Comparison of ENCODE assay signal across 18 cellular contexts in genomic region chr9:136517950-136518349, GRCh38. TPM values are rescaled to one million over a fixed set of nuclear protein-coding genes. Genes with fewer than 3 reads are reported as not detected.
DNase-seq lines count a peak whose midpoint lies in the region; ATAC-seq, FAIRE-seq and TF ChIP-seq lines count a peak whose summit lies in the region.
"Had no signal": no experiment of that assay in that cellular context is flagged by ENCODE, and none has a peak within 500 bp of the region (broad histone marks: within the 10 kb centered on the region; RNA-seq: fewer than 3 reads in every experiment).

No MANE protein-coding gene starts in this region.

- H2AFZ ChIP-seq in HepG2 (ENCODE audit: low read length) (no peak overlapping the region), GM23338 (no peak overlapping the region)

- H3K9me3 Mint-ChIP-seq in GM23338 = no peaks in the 10 kb centered on the region
- no peaks in the 10 kb centered on the region for H3K9me3 Mint-ChIP-seq in activated naive CD8-positive, alpha-beta T cell treated with anti-CD3 and anti-CD28 coated beads, Interleukin-2, amount 50 U/mL, for 24 hours
- H3K9me3 Mint-ChIP-seq: CD4-positive, alpha-beta T cell had no signal

- ATAC-seq in HepG2 = no peak
- no peak for ATAC-seq in right lobe of liver
- no peak for ATAC-seq in GM23338
- no peak for ATAC-seq in activated naive CD8-positive, alpha-beta T cell treated with anti-CD3 and anti-CD28 coated beads, Interleukin-2, amount 50 U/mL, for 24 hours
- ATAC-seq: GM12878, HCT116 had no signal

- H3K4me3 Mint-ChIP-seq in GM23338 = no peak overlapping the region
- H3K4me3 Mint-ChIP-seq in activated naive CD8-positive, alpha-beta T cell treated with anti-CD3 and anti-CD28 coated beads, Interleukin-2, amount 50 U/mL, for 24 hours = no peak overlapping the region
- H3K4me3 Mint-ChIP-seq: B cell; CD4-positive, alpha-beta T cell had no signal

- TF ChIP-seq EP300 in HepG2 (IDR thresholded peaks at IDR 0.05; ENCODE audit: low read depth in 2 of 2, low read length in 2 of 2) (no peak), HepG2 (CRISPR knock-in tag; IDR thresholded peaks at IDR 0.05; ENCODE audit: borderline replicate concordance) (no peak)

- H3K27me3 ChIP-seq in HepG2 (ENCODE audit: control insufficient read depth in 1 of 2, insufficient read depth in 2 of 2, low read length in 2 of 2) = no peaks in the 10 kb centered on the region
- H3K27me3 ChIP-seq in right lobe of liver = no peaks in the 10 kb centered on the region
- no peaks in the 10 kb centered on the region for H3K27me3 ChIP-seq in dorsolateral prefrontal cortex
- H3K27me3 ChIP-seq in GM23338 (ENCODE audit: insufficient read depth) = no peaks in the 10 kb centered on the region

- no peak overlapping the region for H3K27ac ChIP-seq in HepG2 (ENCODE audit: extremely low read length, insufficient read depth, low read length)
- H3K27ac ChIP-seq in right lobe of liver = no peak overlapping the region
- H3K27ac ChIP-seq in dorsolateral prefrontal cortex = peak overlapping the region in 42 of 59 donors; percentile 0 to 98 (median 74)
- peak overlapping the region; percentile 74 for H3K27ac ChIP-seq in substantia nigra (ENCODE audit: low read depth, low read length, poor library complexity, severe bottlenecking)
- H3K27ac ChIP-seq in GM23338 (ENCODE audit: low read depth) = no peak overlapping the region

- peaks cover 3% of the 10 kb centered on the region for H3K27me3 Mint-ChIP-seq in GM23338 (ENCODE audit: insufficient read depth, low read depth, poor library complexity)
- H3K27me3 Mint-ChIP-seq in activated naive CD8-positive, alpha-beta T cell treated with anti-CD3 and anti-CD28 coated beads, Interleukin-2, amount 50 U/mL, for 24 hours = no peaks in the 10 kb centered on the region
- H3K27me3 Mint-ChIP-seq: B cell; CD4-positive, alpha-beta T cell had no signal

- no peak overlapping the region for H3K27ac Mint-ChIP-seq in GM23338
- no peak overlapping the region for H3K27ac Mint-ChIP-seq in activated naive CD8-positive, alpha-beta T cell treated with anti-CD3 and anti-CD28 coated beads, Interleukin-2, amount 50 U/mL, for 24 hours
- H3K27ac Mint-ChIP-seq: B cell; CD4-positive, alpha-beta T cell had no signal

- intact Hi-C loops in HepG2 (cut with micrococcal nuclease; ENCODE audit: unreplicated experiment) = no loop called here
- intact Hi-C loops in right lobe of liver (cut with DNase I) = no loop called here
- intact Hi-C loops in dorsolateral prefrontal cortex (cut with DNase I) = no loop called here

- no peak for TF ChIP-seq CTCF in HepG2 (CRISPR knock-in tag; IDR thresholded peaks at IDR 0.05)
- no peak for TF ChIP-seq CTCF in right lobe of liver (IDR thresholded peaks at IDR 0.05)
- no peak for TF ChIP-seq CTCF in dorsolateral prefrontal cortex (IDR thresholded peaks at IDR 0.05 in 54 of 56, conservative IDR thresholded peaks at IDR 0.05 in 2 of 56; ENCODE audit: low read depth in 1 of 56, partially characterized antibody in 56 of 56)
- no peak for TF ChIP-seq CTCF in GM23338 (conservative IDR thresholded peaks at IDR 0.05; ENCODE audit: low read depth in 2 of 2)

- TF ChIP-seq POLR2A in HepG2 (IDR thresholded peaks at IDR 0.05; ENCODE audit: insufficient read depth in 1 of 2, low read depth in 2 of 2, low read length in 2 of 2) (no peak), right lobe of liver (IDR thresholded peaks at IDR 0.05) (no peak)

- H3K9me2 ChIP-seq in GM23338 (ENCODE audit: insufficient read depth) = no peaks in the 10 kb centered on the region

- 93% methylated on average over 10 of the region's 17 CpGs for WGBS in HepG2 (ENCODE audit: low lambda C conversion rate)
- 60% methylated on average over 1 of the region's 17 CpGs for WGBS in right lobe of liver (ENCODE audit: insufficient coverage, low coverage, low lambda C conversion rate, missing lambda C conversion rate)

- no peak for TF ChIP-seq RAD21 in HepG2 (CRISPR knock-in tag; IDR thresholded peaks at IDR 0.05)

- in situ Hi-C loops in HepG2 (cut with HindIII; ENCODE audit: extremely low pct_ligation_motif_present, low pct_unique_long_range_greater_than_20kb) = no loop called here

- H4K20me1 ChIP-seq in HepG2 (ENCODE audit: insufficient read depth, low read length) = no peaks in the 10 kb centered on the region
- no peaks in the 10 kb centered on the region; the same call in 1 of the 2 replicates for H4K20me1 ChIP-seq in GM23338 (replicated peaks; ENCODE audit: insufficient read depth)

- 0 out of 2 replicates have a peak, but pooled peaks cover 2% of the 10 kb centered on the region for H3F3A ChIP-seq in GM23338 (replicated peaks; ENCODE audit: low read depth)

- H3K79me2 ChIP-seq in HepG2 (ENCODE audit: insufficient read depth, low read length) = no peaks in the 10 kb centered on the region
- H3K79me2 ChIP-seq in GM23338 (replicated peaks; ENCODE audit: insufficient read depth) = no peaks in the 10 kb centered on the region

- H3K4me2 ChIP-seq in HepG2 (ENCODE audit: low read depth, low read length) (no peak overlapping the region), GM23338 (no peak overlapping the region)

- POLR2A ChIA-PET in HepG2 (lab: Yijun Ruan, JAX) = no interaction called here
- POLR2A ChIA-PET in HEK293T (lab: Yijun Ruan, JAX) = no interaction called here

- H3K4me1 Mint-ChIP-seq in GM23338 = no peaks in the 10 kb centered on the region
- no peaks in the 10 kb centered on the region for H3K4me1 Mint-ChIP-seq in activated naive CD8-positive, alpha-beta T cell treated with anti-CD3 and anti-CD28 coated beads, Interleukin-2, amount 50 U/mL, for 24 hours

- H3K9me3 ChIP-seq in HepG2 (ENCODE audit: low read length) = no peaks in the 10 kb centered on the region
- no peaks in the 10 kb centered on the region for H3K9me3 ChIP-seq in right lobe of liver

- no peak for DNase-seq in HepG2 (ENCODE audit: low spot score)
- DNase-seq in right lobe of liver = no peak
- no peak for DNase-seq in dorsolateral prefrontal cortex
- DNase-seq in substantia nigra (lab: John Stamatoyannopoulos, UW) = no peak
- no peak for DNase-seq in GM23338 (ENCODE audit: low spot score)
- no peak for DNase-seq in activated naive CD8-positive, alpha-beta T cell treated with anti-CD3 and anti-CD28 coated beads, Interleukin-2, amount 50 U/mL, for 24 hours
- DNase-seq in HEK293T (ENCODE audit: extremely low spot score) = no peak
- DNase-seq: C1 segment of cervical spinal cord; Calu3; CD4-positive, alpha-beta T cell; DMS 273 treated with DMSO at 0.1 percent for 48 hours had no signal

- CTCF ChIA-PET in HepG2 (lab: Yijun Ruan, JAX; ENCODE audit: low intra/inter-chr PET ratio, low total read pairs) (no interaction called here), HEK293T (lab: Yijun Ruan, JAX) (no interaction called here)

- H3K36me3 ChIP-seq in HepG2 (replicated peaks in 1 of 2; ENCODE audit: control insufficient read depth in 1 of 2, insufficient read depth in 2 of 2, low read length in 2 of 2) (no peaks in the 10 kb centered on the region), right lobe of liver (peaks cover 6 to 55% (median 12%) of the 10 kb centered on the region in 4 donors), GM23338 (ENCODE audit: insufficient read depth) (no peaks in the 10 kb centered on the region)

- H3K9ac ChIP-seq in HepG2 (ENCODE audit: insufficient read depth, low read depth, low read length) = no peak overlapping the region

- H3K4me3 ChIP-seq in HepG2 (replicated peaks in 1 of 3; ENCODE audit: insufficient read depth in 1 of 3, low read depth in 2 of 3, low read length in 3 of 3) (no peak overlapping the region), right lobe of liver (no peak overlapping the region), dorsolateral prefrontal cortex (no peak overlapping the region), GM23338 (no peak overlapping the region)
- H3K4me3 ChIP-seq: GM12878 had no signal

- peaks cover 38% of the 10 kb centered on the region for H3K4me1 ChIP-seq in HepG2 (ENCODE audit: insufficient read depth, low read length)
- H3K4me1 ChIP-seq in right lobe of liver = peaks cover 0 to 43% (median 16%) of the 10 kb centered on the region in 4 donors
- no peaks in the 10 kb centered on the region for H3K4me1 ChIP-seq in GM23338 (ENCODE audit: insufficient read depth)

- no peak for FAIRE-seq in HepG2 (lab: Jason Lieb, UNC)
- FAIRE-seq: A204.1, GM12878, GM18507, H54, HTR-8/SVneo had no signal

- BruUV-seq in HepG2 (replicated peaks; lab: Mats Ljungman, UMichigan) = no TSS peak

- peaks cover 20% of the 10 kb centered on the region; the same call in 2 of the 3 replicates for H3K36me3 Mint-ChIP-seq in GM23338 (ENCODE audit: low read depth)
- peaks cover 5% of the 10 kb centered on the region for H3K36me3 Mint-ChIP-seq in activated naive CD8-positive, alpha-beta T cell treated with anti-CD3 and anti-CD28 coated beads, Interleukin-2, amount 50 U/mL, for 24 hours (ENCODE audit: low read depth)

RNA-seq across cellular contexts. Expression of gene NOTCH1, which starts 27.9 kb away (rescaled TPM):
- total RNA-seq in HepG2 (2016; rRNA removed; fragmentation: Illumina TruSeq; extraction: Trizol) (0.22 and 0.35 TPM in 2 replicates), right lobe of liver (10 to 100 TPM; 17.4 to 26.2 (median 19.3) TPM), dorsolateral prefrontal cortex (10 to 100 TPM; 24.0 to 92.1 (median 38.8) TPM)
- 0.18 and 0.20 TPM in 2 replicates for total RNA-seq in HepG2 (2016; cell fraction: cytosol; rRNA removed; fragmentation: Illumina TruSeq; extraction: Trizol; ENCODE audit: low read depth)
- total RNA-seq in HepG2 (2016; cell fraction: insoluble cytoplasmic fraction; rRNA removed; fragmentation: Illumina TruSeq; extraction: Trizol) = 0.13 and 0.43 TPM in 2 replicates
- total RNA-seq in HepG2 (2016; cell fraction: membrane; rRNA removed; fragmentation: Illumina TruSeq; extraction: Trizol) = 0.17 and 0.28 TPM in 2 replicates
- 0.69 and 1.3 TPM in 2 replicates for total RNA-seq in HepG2 (2016; cell fraction: nucleus; rRNA removed; fragmentation: Illumina TruSeq; extraction: Trizol)
- polyA plus RNA-seq in HepG2 (2011; rRNA removed) (0.09 and 0.12 TPM in 2 replicates), GM23338 (2016; fragmentation: Nextera tagmentation; extraction: Ambion mirVana) (9.9 and 10.3 TPM in 2 replicates)
- 0.04 and 0.11 TPM in 2 replicates for polyA plus RNA-seq in HepG2 (2011; cell fraction: cytosol; rRNA removed)
- 0.90 and 1.1 TPM in 2 replicates for polyA plus RNA-seq in HepG2 (2011; cell fraction: nucleus; rRNA removed)
- polyA plus RNA-seq in HepG2 (2012) = 0.09 and 0.31 TPM in 2 replicates
- 0.02 TPM in 2 replicates for polyA plus RNA-seq in HepG2 (2016; cell fraction: cytosol; fragmentation: Illumina TruSeq; extraction: Trizol; ENCODE audit: low read depth)
- 0.15 and 0.22 TPM in 2 replicates for polyA plus RNA-seq in HepG2 (2016; cell fraction: insoluble cytoplasmic fraction; fragmentation: Illumina TruSeq; extraction: Trizol; ENCODE audit: low read depth)
- polyA plus RNA-seq in HepG2 (2016; cell fraction: membrane; fragmentation: Illumina TruSeq; extraction: Trizol; ENCODE audit: low read depth) = 0.05 and 0.13 TPM in 2 replicates
- polyA plus RNA-seq in HepG2 (2016; cell fraction: nucleus; fragmentation: Illumina TruSeq; extraction: Trizol; ENCODE audit: insufficient read depth, low read depth) = 1.3 and 1.9 TPM in 2 replicates
- polyA minus RNA-seq in HepG2 (2011; rRNA and poly(A)+ RNA removed; ENCODE audit: low replicate concordance) = 0.54 and 4.7 TPM in 2 replicates
- polyA minus RNA-seq in HepG2 (2011; cell fraction: cytosol; rRNA and poly(A)+ RNA removed) = 0.44 and 0.99 TPM in 2 replicates
- polyA minus RNA-seq in HepG2 (2011; cell fraction: nucleus; rRNA and poly(A)+ RNA removed) = 0.64 and 0.75 TPM in 2 replicates
- total RNA-seq in GM23338 (2014; rRNA removed; shearing (Covaris generic)) = 78.7 and 97.2 TPM in 2 replicates

RNA-seq across cellular contexts. Expression of gene SEC16A, which starts 35.1 kb away (rescaled TPM):
- 15.9 and 27.7 TPM in 2 replicates for total RNA-seq in HepG2 (2016; rRNA removed; fragmentation: Illumina TruSeq; extraction: Trizol)
- total RNA-seq in HepG2 (2016; cell fraction: cytosol; rRNA removed; fragmentation: Illumina TruSeq; extraction: Trizol; ENCODE audit: low read depth) = 3.9 TPM in 2 replicates
- total RNA-seq in HepG2 (2016; cell fraction: insoluble cytoplasmic fraction; rRNA removed; fragmentation: Illumina TruSeq; extraction: Trizol) = 15.7 and 21.0 TPM in 2 replicates
- 12.2 and 12.3 TPM in 2 replicates for total RNA-seq in HepG2 (2016; cell fraction: membrane; rRNA removed; fragmentation: Illumina TruSeq; extraction: Trizol)
- total RNA-seq in HepG2 (2016; cell fraction: nucleus; rRNA removed; fragmentation: Illumina TruSeq; extraction: Trizol) = 25.4 and 28.9 TPM in 2 replicates
- 17.9 and 18.9 TPM in 2 replicates for polyA plus RNA-seq in HepG2 (2011; rRNA removed)
- 12.7 and 13.2 TPM in 2 replicates for polyA plus RNA-seq in HepG2 (2011; cell fraction: cytosol; rRNA removed)
- 71.0 and 81.7 TPM in 2 replicates for polyA plus RNA-seq in HepG2 (2011; cell fraction: nucleus; rRNA removed)
- polyA plus RNA-seq in HepG2 (2012) = 26.1 and 28.5 TPM in 2 replicates
- 2.6 and 3.4 TPM in 2 replicates for polyA plus RNA-seq in HepG2 (2016; cell fraction: cytosol; fragmentation: Illumina TruSeq; extraction: Trizol; ENCODE audit: low read depth)
- 29.5 and 38.6 TPM in 2 replicates for polyA plus RNA-seq in HepG2 (2016; cell fraction: insoluble cytoplasmic fraction; fragmentation: Illumina TruSeq; extraction: Trizol; ENCODE audit: low read depth)
- 7.1 and 8.4 TPM in 2 replicates for polyA plus RNA-seq in HepG2 (2016; cell fraction: membrane; fragmentation: Illumina TruSeq; extraction: Trizol; ENCODE audit: low read depth)
- 72.9 and 74.4 TPM in 2 replicates for polyA plus RNA-seq in HepG2 (2016; cell fraction: nucleus; fragmentation: Illumina TruSeq; extraction: Trizol; ENCODE audit: insufficient read depth, low read depth)
- polyA minus RNA-seq in HepG2 (2011; rRNA and poly(A)+ RNA removed; ENCODE audit: low replicate concordance) = 29.0 and 33.5 TPM in 2 replicates
- polyA minus RNA-seq in HepG2 (2011; cell fraction: cytosol; rRNA and poly(A)+ RNA removed) = 27.1 and 28.7 TPM in 2 replicates
- 24.8 and 24.9 TPM in 2 replicates for polyA minus RNA-seq in HepG2 (2011; cell fraction: nucleus; rRNA and poly(A)+ RNA removed)
- total RNA-seq in right lobe of liver = 100 to 1,000 TPM in 2 of 6 experiments, 10 to 100 TPM in 4; 46.9 to 108 (median 72.0) TPM
- 10 to 100 TPM; 52.6 to 89.0 (median 68.2) TPM for total RNA-seq in dorsolateral prefrontal cortex
- total RNA-seq in GM23338 (2014; rRNA removed; shearing (Covaris generic)) = 54.3 and 59.2 TPM in 2 replicates
- 34.0 and 35.7 TPM in 2 replicates for polyA plus RNA-seq in GM23338 (2016; fragmentation: Nextera tagmentation; extraction: Ambion mirVana)

Comparison
In these comparisons a context has a peak if more than half of its experiments do, and no peak if none do; other contexts are left out.
1. RNA of gene NOTCH1, which starts 27.9 kb away (total RNA-seq): 78.7 to 97.2 TPM in GM23338, 24.0 to 92.1 TPM in dorsolateral prefrontal cortex and 17.4 to 26.2 TPM in right lobe of liver; 0.13 to 1.3 TPM in HepG2; every median in the first group is over 4 times any median in the second.
2. H3K27ac ChIP-seq: peak in dorsolateral prefrontal cortex (42 of 59) and substantia nigra (single experiment); none in HepG2 (single experiment), right lobe of liver (0 of 3) and GM23338 (single experiment).